Comparison of ENCODE assay signal across 24 cellular contexts in genomic region chr1:152344463-152344862, GRCh38. TPM values are rescaled to one million over a fixed set of nuclear protein-coding genes. Genes with fewer than 3 reads are reported as not detected.
DNase-seq lines count a peak whose midpoint lies in the region; ATAC-seq, FAIRE-seq and TF ChIP-seq lines count a peak whose summit lies in the region.
"Had no signal": no experiment of that assay in that cellular context is flagged by ENCODE, and none has a peak within 500 bp of the region (broad histone marks: within the 10 kb centered on the region; RNA-seq: fewer than 3 reads in every experiment).

No MANE protein-coding gene starts in this region.

- H3K4me2 ChIP-seq in astrocyte (ENCODE audit: low read length), result no peak overlapping the region
- H3K4me2 ChIP-seq: GM23338 had no signal

- H3K27ac Mint-ChIP-seq in astrocyte (ENCODE audit: unreplicated experiment), result no peak overlapping the region
- H3K27ac Mint-ChIP-seq in stimulated activated naive B cell treated with anti-CD40 and anti-IgM and Interleukin-4, amounts not matched to agents 10 μg/mL and 1 μg/mL and 100 μg/mL, for 72 hours, result no peak overlapping the region
- H3K27ac Mint-ChIP-seq: CD4-positive, CD25-positive, alpha-beta regulatory T cell; CD8-positive, alpha-beta T cell; GM23338; H9 had no signal

- TF ChIP-seq CTCF in astrocyte (IDR thresholded peaks at IDR 0.05; ENCODE audit: insufficient read depth, low read depth, low read length) (no peak), epithelial cell of esophagus (IDR thresholded peaks at IDR 0.05; ENCODE audit: insufficient read depth, low read depth, low read length, missing control alignments) (no peak), foreskin keratinocyte (conservative IDR thresholded peaks at IDR 0.05) (peak; percentile 3), coronary artery (IDR thresholded peaks at IDR 0.05) (no peak)

- no peaks in the 10 kb centered on the region for H3K9me3 Mint-ChIP-seq in astrocyte (ENCODE audit: unreplicated experiment)
- no peaks in the 10 kb centered on the region for H3K9me3 Mint-ChIP-seq in stimulated activated naive B cell treated with anti-CD40 and anti-IgM and Interleukin-4, amounts not matched to agents 10 μg/mL and 1 μg/mL and 100 μg/mL, for 72 hours
- H3K9me3 Mint-ChIP-seq: CD4-positive, CD25-positive, alpha-beta regulatory T cell; CD8-positive, alpha-beta T cell; GM23338 had no signal

- no peaks in the 10 kb centered on the region for H3K36me3 Mint-ChIP-seq in astrocyte (ENCODE audit: low read depth, unreplicated experiment)
- no peaks in the 10 kb centered on the region for H3K36me3 Mint-ChIP-seq in stimulated activated naive B cell treated with anti-CD40 and anti-IgM and Interleukin-4, amounts not matched to agents 10 μg/mL and 1 μg/mL and 100 μg/mL, for 72 hours
- H3K36me3 Mint-ChIP-seq: CD4-positive, CD25-positive, alpha-beta regulatory T cell; CD8-positive, alpha-beta T cell had no signal

- no peak for DNase-seq in astrocyte (ENCODE audit: low read depth)
- DNase-seq in epithelial cell of esophagus (ENCODE audit: low read depth), result peak; percentile 55
- peak in 1 of 2 donors; percentile 44 for DNase-seq in foreskin keratinocyte
- no peak for DNase-seq in stimulated activated naive B cell treated with anti-CD40 and anti-IgM and Interleukin-4, amounts not matched to agents 10 μg/mL and 1 μg/mL and 100 μg/mL, for 72 hours
- no peak for DNase-seq in NCI-H1105 (lab: John Stamatoyannopoulos, UW)
- no peak for DNase-seq in superior temporal gyrus (ENCODE audit: extremely low spot score)
- no peak for DNase-seq in coronary artery (ENCODE audit: low spot score)
- DNase-seq: C1 segment of cervical spinal cord; CD4-positive, CD25-positive, alpha-beta regulatory T cell; CD8-positive, alpha-beta T cell; DMS 273 treated with DMSO at 0.1 percent for 48 hours; DMS79; EL; GDM1; H9 had no signal

- no peaks in the 10 kb centered on the region for H3K9me3 ChIP-seq in astrocyte (ENCODE audit: insufficient read depth, low read depth, low read length)

- peaks cover 2% of the 10 kb centered on the region for H3K27me3 Mint-ChIP-seq in astrocyte (ENCODE audit: low read depth, unreplicated experiment)
- H3K27me3 Mint-ChIP-seq in stimulated activated naive B cell treated with anti-CD40 and anti-IgM and Interleukin-4, amounts not matched to agents 10 μg/mL and 1 μg/mL and 100 μg/mL, for 72 hours, result peaks cover 8 to 14% of the 10 kb centered on the region in 2 donors

- H3K4me1 Mint-ChIP-seq in astrocyte (ENCODE audit: low read depth, unreplicated experiment), result no peaks in the 10 kb centered on the region
- H3K4me1 Mint-ChIP-seq in stimulated activated naive B cell treated with anti-CD40 and anti-IgM and Interleukin-4, amounts not matched to agents 10 μg/mL and 1 μg/mL and 100 μg/mL, for 72 hours, result peaks cover 2 to 9% of the 10 kb centered on the region in 2 donors
- H3K4me1 Mint-ChIP-seq: CD4-positive, CD25-positive, alpha-beta regulatory T cell; GM23338; H9 had no signal

- no peak overlapping the region for H3K4me3 ChIP-seq in astrocyte (ENCODE audit: insufficient read depth, low read depth, low read length)
- H3K4me3 ChIP-seq in epithelial cell of esophagus (ENCODE audit: low read length), result no peak overlapping the region
- no peak overlapping the region for H3K4me3 ChIP-seq in coronary artery
- H3K4me3 ChIP-seq: GM12878, GM23338 had no signal

- ATAC-seq in foreskin keratinocyte, result no peak
- ATAC-seq in stimulated activated naive B cell treated with anti-CD40 and anti-IgM and Interleukin-4, amounts not matched to agents 10 μg/mL and 1 μg/mL and 100 μg/mL, for 72 hours (replicated peaks), result peak; percentile 48 to 63
- ATAC-seq: CD8-positive, alpha-beta T cell; GM12878; GM23338; HCT116 had no signal

- no peaks in the 10 kb centered on the region for H3K4me1 ChIP-seq in astrocyte (ENCODE audit: insufficient read depth, low read length)
- no peaks in the 10 kb centered on the region for H3K4me1 ChIP-seq in foreskin keratinocyte

- H2AFZ ChIP-seq in astrocyte (ENCODE audit: low read depth, low read length), result no peak overlapping the region
- H2AFZ ChIP-seq: GM23338 had no signal

- no peak overlapping the region for H3K9ac ChIP-seq in astrocyte (ENCODE audit: low read length)

- H3K36me3 ChIP-seq in astrocyte (ENCODE audit: insufficient read depth, low read length), result no peaks in the 10 kb centered on the region

- no peak overlapping the region for H3K4me3 Mint-ChIP-seq in astrocyte (ENCODE audit: unreplicated experiment)
- H3K4me3 Mint-ChIP-seq in stimulated activated naive B cell treated with anti-CD40 and anti-IgM and Interleukin-4, amounts not matched to agents 10 μg/mL and 1 μg/mL and 100 μg/mL, for 72 hours, result no peak overlapping the region
- H3K4me3 Mint-ChIP-seq: CD4-positive, CD25-positive, alpha-beta regulatory T cell; CD8-positive, alpha-beta T cell; GM23338; H9 had no signal

- H3K27ac ChIP-seq in astrocyte (ENCODE audit: low read depth, low read length), result no peak overlapping the region
- H3K27ac ChIP-seq in foreskin keratinocyte, result no peak overlapping the region
- no peak overlapping the region for H3K27ac ChIP-seq in coronary artery

- no peaks in the 10 kb centered on the region for H3K27me3 ChIP-seq in astrocyte (ENCODE audit: insufficient read depth, low read length)
- H3K27me3 ChIP-seq in foreskin keratinocyte, result no peaks in the 10 kb centered on the region

- no peaks in the 10 kb centered on the region for H3K79me2 ChIP-seq in astrocyte (ENCODE audit: insufficient read depth, low read length)

- H4K20me1 ChIP-seq in astrocyte (ENCODE audit: insufficient read depth, low read length), result no peaks in the 10 kb centered on the region

- peak; percentile 56 for FAIRE-seq in astrocyte (lab: Jason Lieb, UNC)
- FAIRE-seq: D721Med, GM12878, GM19239 had no signal

RNA-seq across cellular contexts. Expression of gene FLG2, which starts 15.3 kb away (rescaled TPM):
- total RNA-seq in astrocyte (not detected in 2 replicates), foreskin keratinocyte (0.04 and 0.07 TPM in 2 replicates)
- 0.03 and 0.04 TPM in 2 replicates for polyA plus RNA-seq in foreskin keratinocyte
- total RNA-seq: A172; A673; CD4-positive, CD25-positive, alpha-beta regulatory T cell; CD8-positive, alpha-beta T cell; GM12878; GM23338; H4; H9 had no signal
- polyA plus RNA-seq: BJ; CD4-positive, CD25-positive, alpha-beta regulatory T cell; GM12878; GM23338 had no signal

RNA-seq across cellular contexts. Expression of gene FLG, which starts 19.4 kb away (rescaled TPM):
- total RNA-seq in astrocyte (2.8 and 4.4 TPM in 2 replicates), foreskin keratinocyte (0.18 and 0.34 TPM in 2 replicates)
- polyA plus RNA-seq in foreskin keratinocyte, result 0.08 and 0.10 TPM in 2 replicates
- total RNA-seq: A172; A673; CD4-positive, CD25-positive, alpha-beta regulatory T cell; CD8-positive, alpha-beta T cell; GM12878; H9 had no signal
- polyA plus RNA-seq: BJ; CD4-positive, CD25-positive, alpha-beta regulatory T cell; GM12878; GM23338 had no signal
